In the genomic region with DNA sequence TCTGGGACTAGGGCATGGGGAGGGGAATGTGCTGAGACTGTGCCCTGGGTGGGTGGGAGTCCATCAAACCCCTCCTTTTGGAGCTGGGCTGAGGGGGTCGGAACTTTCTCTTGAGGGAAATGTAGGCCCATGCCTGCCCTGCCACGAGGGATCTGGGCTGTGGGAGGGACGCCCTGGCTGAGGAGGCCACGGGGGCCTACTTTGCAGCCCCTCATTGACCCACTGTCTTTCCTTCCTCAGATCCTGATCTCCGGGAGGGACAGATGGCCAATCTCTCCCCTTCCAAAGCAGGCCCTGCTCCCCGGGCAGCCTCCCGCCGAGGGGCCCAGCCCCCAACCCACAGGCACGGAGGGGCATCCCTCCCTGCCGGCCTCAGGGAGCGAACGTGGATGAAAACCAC, we compare ENCODE assay signal across 8 cellular contexts. TPM values are rescaled to one million over a fixed set of nuclear protein-coding genes. Genes with fewer than 3 reads are reported as not detected.
DNase-seq lines count a peak whose midpoint lies in the region; ATAC-seq and TF ChIP-seq lines count a peak whose summit lies in the region.

No MANE protein-coding gene starts in this region.

- H3K27me3 ChIP-seq in Loucy (ENCODE audit: insufficient read depth, low read length, poor library complexity, severe bottlenecking) = no peaks in the 10 kb centered on the region
- H3K27me3 ChIP-seq in mesendoderm (ENCODE audit: insufficient read depth, low read length, poor library complexity) = no peaks in the 10 kb centered on the region

- peak overlapping the region; percentile 15 for H3K4me3 ChIP-seq in Loucy (ENCODE audit: low read length, poor library complexity, severe bottlenecking)
- H3K4me3 ChIP-seq in mesendoderm (ENCODE audit: low read length) = no peak overlapping the region

- no peaks in the 10 kb centered on the region for H3K36me3 ChIP-seq in Loucy (ENCODE audit: insufficient read depth, low read length)
- no peaks in the 10 kb centered on the region for H3K36me3 ChIP-seq in mesendoderm (ENCODE audit: control insufficient read depth, insufficient read depth, low read length)

- H3K4me1 Mint-ChIP-seq in stimulated activated effector memory CD8-positive, alpha-beta T cell treated with anti-CD3 and anti-CD28 coated beads, Interleukin-12 subunit alpha, Interleukin-12 subunit beta, amount 100 ng/mL, for 72 hours = peaks cover 13% of the 10 kb centered on the region

- WGBS in mesendoderm (ENCODE audit: extremely low coverage, insufficient coverage, low lambda C conversion rate) = no CpG with 5 or more reads among the region's 12 CpGs

- H3K23ac ChIP-seq in mesendoderm (ENCODE audit: low read length) = no peak overlapping the region

- peak overlapping the region; percentile 95 for H3K27ac ChIP-seq in caudate nucleus (ENCODE audit: low read depth, low read length)
- H3K27ac ChIP-seq in mesendoderm (ENCODE audit: low read depth, low read length) = no peak overlapping the region

- no peak overlapping the region for H3K4ac ChIP-seq in mesendoderm (ENCODE audit: low read depth, low read length)

- H3K79me1 ChIP-seq in mesendoderm (ENCODE audit: low read length) = no peaks in the 10 kb centered on the region

- H3K4me2 ChIP-seq in Loucy (ENCODE audit: low read depth, low read length, poor library complexity, severe bottlenecking) (peak overlapping the region; percentile 56), mesendoderm (ENCODE audit: low read length) (no peak overlapping the region)

- no peak overlapping the region for H2BK120ac ChIP-seq in mesendoderm (ENCODE audit: low read depth, low read length)

- H3K9ac ChIP-seq in Loucy (ENCODE audit: low read depth, low read length, poor library complexity, severe bottlenecking) = peak overlapping the region; percentile 52
- H3K9ac ChIP-seq in mesendoderm (ENCODE audit: low read length) = peak overlapping the region; percentile 51

- H2AK5ac ChIP-seq in mesendoderm (ENCODE audit: low read length) = no peak overlapping the region

- no peak overlapping the region for H3K4me3 Mint-ChIP-seq in stimulated activated effector memory CD8-positive, alpha-beta T cell treated with anti-CD3 and anti-CD28 coated beads, Interleukin-12 subunit alpha, Interleukin-12 subunit beta, amount 100 ng/mL, for 72 hours

- H3K56ac ChIP-seq in mesendoderm (ENCODE audit: low read length) = peak overlapping the region; percentile 71

- peak overlapping the region; percentile 32 for H3K18ac ChIP-seq in mesendoderm (ENCODE audit: low read length)

- H3K9me3 Mint-ChIP-seq in stimulated activated effector memory CD8-positive, alpha-beta T cell treated with anti-CD3 and anti-CD28 coated beads, Interleukin-12 subunit alpha, Interleukin-12 subunit beta, amount 100 ng/mL, for 72 hours = no peaks in the 10 kb centered on the region

- no peak overlapping the region for H4K8ac ChIP-seq in mesendoderm (ENCODE audit: low read depth, low read length)

- H3K79me2 ChIP-seq in Loucy (ENCODE audit: insufficient read depth, low read length) (no peaks in the 10 kb centered on the region), mesendoderm (ENCODE audit: control insufficient read depth, insufficient read depth, low read length) (no peaks in the 10 kb centered on the region)

- ATAC-seq in stimulated activated effector memory CD8-positive, alpha-beta T cell treated with anti-CD3 and anti-CD28 coated beads, Interleukin-12 subunit alpha, Interleukin-12 subunit beta, amount 100 ng/mL, for 72 hours = no peak
- ATAC-seq in HG02938 (IDR thresholded peaks at IDR 0.05; ENCODE audit: unreplicated experiment) (no peak), GM18858 (IDR thresholded peaks at IDR 0.05; ENCODE audit: unreplicated experiment) (no peak)

- no peaks in the 10 kb centered on the region for H3K36me3 Mint-ChIP-seq in stimulated activated effector memory CD8-positive, alpha-beta T cell treated with anti-CD3 and anti-CD28 coated beads, Interleukin-12 subunit alpha, Interleukin-12 subunit beta, amount 100 ng/mL, for 72 hours

- no peaks in the 10 kb centered on the region for H3F3A ChIP-seq in Loucy (ENCODE audit: low read depth)

- H3K4me1 ChIP-seq in Loucy (ENCODE audit: insufficient read depth, low read length, poor library complexity, severe bottlenecking) (peaks cover 19% of the 10 kb centered on the region), mesendoderm (ENCODE audit: control insufficient read depth, low read depth, low read length) (peaks cover 4% of the 10 kb centered on the region)

- TF ChIP-seq CTCF in Loucy (conservative IDR thresholded peaks at IDR 0.05; ENCODE audit: low read length) = no peak

- H2BK15ac ChIP-seq in mesendoderm (replicated peaks; ENCODE audit: low read depth) = no peak overlapping the region

- DNase-seq in caudate nucleus (lab: John Stamatoyannopoulos, UW) (no peak), mesendoderm (no peak), cerebellum (ENCODE audit: low spot score) (no peak)
- DNase-seq in stimulated activated effector memory CD8-positive, alpha-beta T cell treated with anti-CD3 and anti-CD28 coated beads, Interleukin-12 subunit alpha, Interleukin-12 subunit beta, amount 100 ng/mL, for 72 hours (ENCODE audit: low spot score in 2 of 2) = no peak
- DNase-seq in activated T-cell treated with anti-CD3 and anti-CD28 coated beads, Interleukin-2, amount 50 U/mL, for 1 hour = no peak

- no peaks in the 10 kb centered on the region for H4K20me1 ChIP-seq in Loucy (ENCODE audit: insufficient read depth, low read length, poor library complexity, severe bottlenecking)

- peak overlapping the region; percentile 88 for H3K27ac Mint-ChIP-seq in stimulated activated effector memory CD8-positive, alpha-beta T cell treated with anti-CD3 and anti-CD28 coated beads, Interleukin-12 subunit alpha, Interleukin-12 subunit beta, amount 100 ng/mL, for 72 hours

- H3K9me3 ChIP-seq in Loucy (ENCODE audit: insufficient read depth, low read depth, low read length) = no peaks in the 10 kb centered on the region

- no peaks in the 10 kb centered on the region for H3K9me2 ChIP-seq in Loucy (replicated peaks; ENCODE audit: low read depth, low read length)

- H2AFZ ChIP-seq in Loucy (ENCODE audit: low read length) = no peak overlapping the region; the same call in 1 of the 2 replicates

- H2BK5ac ChIP-seq in mesendoderm (ENCODE audit: low read length) = peak overlapping the region; percentile 35

- H4K5ac ChIP-seq in mesendoderm (ENCODE audit: low read length) = no peak overlapping the region

RNA-seq across cellular contexts. Expression of gene LOXL1, which starts 25.3 kb away (rescaled TPM):
- 7.6 TPM for polyA plus RNA-seq in mesendoderm (2013, experiment 1 of 2)
- polyA plus RNA-seq in mesendoderm (2013, experiment 2 of 2) = 7.6 TPM
- 5.5 TPM for total RNA-seq in cerebellum

RNA-seq across cellular contexts. Expression of gene STOML1, which starts 40.5 kb away (rescaled TPM):
- 1.4 TPM for polyA plus RNA-seq in mesendoderm (2013, experiment 1 of 2)
- polyA plus RNA-seq in mesendoderm (2013, experiment 2 of 2) = 1.5 TPM
- total RNA-seq in cerebellum = 14.2 TPM

RNA-seq across cellular contexts. Expression of gene PML, which starts 42.9 kb away (rescaled TPM):
- polyA plus RNA-seq in mesendoderm (2013, experiment 1 of 2) = 20.2 TPM
- 19.6 TPM for polyA plus RNA-seq in mesendoderm (2013, experiment 2 of 2)
- total RNA-seq in cerebellum = 13.1 TPM
